ENCODE assay signal across 6 cellular contexts in genomic region chr3:22617372-22617771, GRCh38.
"Had no signal": no experiment of that assay in that cellular context is flagged by ENCODE, and none has a peak within 500 bp of the region (broad histone marks: within the 10 kb centered on the region; RNA-seq: fewer than 3 reads in every experiment).

No MANE protein-coding gene starts in this region.

- H3K4me3 ChIP-seq: K562 had no signal

- DNase-seq: IMR-90, KBM-7, KG1 had no signal

- ATAC-seq: HepG2, K562 had no signal

- H3K27ac ChIP-seq: HL-60 had no signal
